Comparison of ENCODE assay signal across 8 cellular contexts in the genomic region with DNA sequence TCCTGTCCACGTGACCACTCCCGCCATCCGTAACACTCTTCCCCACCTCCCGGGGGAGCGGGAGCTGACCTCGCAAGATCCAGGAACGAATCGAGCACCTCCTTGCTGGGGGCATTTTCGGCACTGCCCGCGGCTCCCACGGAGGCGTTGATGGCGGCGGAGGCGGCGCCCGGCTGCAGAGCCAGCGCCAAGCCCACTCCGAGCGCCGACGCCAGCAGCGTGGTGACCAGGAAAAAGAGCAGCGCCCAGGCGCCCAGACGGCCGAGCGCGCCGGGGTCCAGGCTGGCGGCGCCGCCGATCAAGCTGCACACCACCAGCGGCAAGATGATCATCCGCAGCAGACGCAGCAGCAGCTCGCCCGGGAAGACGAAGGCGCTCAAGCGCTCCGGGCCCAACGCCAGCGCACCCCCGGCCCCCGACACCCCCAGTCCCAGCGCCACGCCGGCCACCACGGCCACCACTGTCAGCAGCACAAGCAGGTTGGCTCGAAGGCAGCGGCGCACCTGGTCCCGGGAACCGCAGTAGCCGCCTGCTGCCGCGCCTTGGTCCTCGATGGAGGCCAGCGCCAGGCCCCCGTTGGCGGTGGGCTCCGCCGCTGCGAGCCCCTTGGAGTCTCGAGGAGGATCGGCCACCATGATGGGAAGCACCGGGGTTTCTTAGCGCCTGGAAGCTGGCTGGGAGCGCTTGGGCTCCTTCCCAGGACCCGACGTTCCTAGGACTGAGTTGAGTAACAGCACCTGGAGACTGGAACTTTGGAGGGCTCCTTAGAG.
DNase-seq lines count a peak whose midpoint lies in the region; ATAC-seq and TF ChIP-seq lines count a peak whose summit lies in the region.

No MANE protein-coding gene starts in this region.

- peaks cover 41% of the 10 kb centered on the region for H3K4me1 ChIP-seq in DOHH2 (ENCODE audit: control insufficient read depth, low read length)
- H3K4me1 ChIP-seq in Loucy (ENCODE audit: insufficient read depth, low read length, poor library complexity, severe bottlenecking): peaks cover 42% of the 10 kb centered on the region

- peak overlapping the region; percentile 99 for H3K9ac ChIP-seq in Loucy (ENCODE audit: low read depth, low read length, poor library complexity, severe bottlenecking)

- peak overlapping the region; percentile 87 for H3K4me2 ChIP-seq in DOHH2 (ENCODE audit: low read length)
- peak overlapping the region; percentile 99 for H3K4me2 ChIP-seq in Loucy (ENCODE audit: low read depth, low read length, poor library complexity, severe bottlenecking)

- H3K4me1 Mint-ChIP-seq in memory B cell: peaks cover 40% of the 10 kb centered on the region
- H3K4me1 Mint-ChIP-seq in stimulated activated naive CD8-positive, alpha-beta T cell treated with anti-CD3 and anti-CD28 coated beads, Interleukin-15, Interleukin-2, amounts not matched to agents 100 ng/mL and 50 ng/mL, for 24 hours (ENCODE audit: low read depth): peaks cover 55% of the 10 kb centered on the region

- peaks cover 23% of the 10 kb centered on the region; the same call in 1 of the 2 replicates for H4K20me1 ChIP-seq in DOHH2 (ENCODE audit: control insufficient read depth, insufficient read depth, low read depth, low read length)
- peaks cover 53% of the 10 kb centered on the region for H4K20me1 ChIP-seq in Loucy (ENCODE audit: insufficient read depth, low read length, poor library complexity, severe bottlenecking)

- peak overlapping the region; percentile 89 for H3K27ac ChIP-seq in DOHH2 (ENCODE audit: low read depth, low read length)

- peak overlapping the region; percentile 95 for H3K27ac Mint-ChIP-seq in memory B cell
- peak overlapping the region; percentile 99 for H3K27ac Mint-ChIP-seq in stimulated activated naive CD8-positive, alpha-beta T cell treated with anti-CD3 and anti-CD28 coated beads, Interleukin-15, Interleukin-2, amounts not matched to agents 100 ng/mL and 50 ng/mL, for 24 hours

- TF ChIP-seq CTCF in DOHH2 (IDR thresholded peaks at IDR 0.05; ENCODE audit: low read depth, low read length, poor library complexity, severe bottlenecking) (no peak), Loucy (conservative IDR thresholded peaks at IDR 0.05; ENCODE audit: low read length) (no peak)

- H3K9me2 ChIP-seq in DOHH2 (replicated peaks; ENCODE audit: control insufficient read depth, low read length): no peaks in the 10 kb centered on the region
- no peaks in the 10 kb centered on the region for H3K9me2 ChIP-seq in Loucy (replicated peaks; ENCODE audit: low read depth, low read length)

- H3K79me2 ChIP-seq in DOHH2 (ENCODE audit: control insufficient read depth, low read length) (peaks cover 58% of the 10 kb centered on the region), Loucy (ENCODE audit: insufficient read depth, low read length) (peaks cover 59% of the 10 kb centered on the region)

- peak; percentile 59 for DNase-seq in activated CD4-positive, CD25-positive, alpha-beta regulatory T cell treated with anti-CD3 and anti-CD28 coated beads, Interleukin-2, amount 50 U/mL, for 72 hours
- peak; percentile 20 for DNase-seq in effector CD4-positive, alpha-beta T cell
- DNase-seq in memory B cell (ENCODE audit: low spot score in 2 of 2) (peak in 1 of 2 donors; percentile 48), DMS114 treated with DMSO at 0.1 percent for 48 hours (lab: John Stamatoyannopoulos, UW; ENCODE audit: unreplicated experiment) (no peak)

- H3K36me3 ChIP-seq in DOHH2 (ENCODE audit: control insufficient read depth, low read length) (peaks cover 57% of the 10 kb centered on the region), Loucy (ENCODE audit: insufficient read depth, low read length) (peaks cover 12% of the 10 kb centered on the region; the same call in 1 of the 2 replicates)

- ATAC-seq in memory B cell (ENCODE audit: low read depth): no peak
- ATAC-seq in HG02610 (IDR thresholded peaks at IDR 0.05; ENCODE audit: unreplicated experiment): no peak

- no peaks in the 10 kb centered on the region for H3K9me3 Mint-ChIP-seq in memory B cell
- no peaks in the 10 kb centered on the region for H3K9me3 Mint-ChIP-seq in stimulated activated naive CD8-positive, alpha-beta T cell treated with anti-CD3 and anti-CD28 coated beads, Interleukin-15, Interleukin-2, amounts not matched to agents 100 ng/mL and 50 ng/mL, for 24 hours

- H3F3A ChIP-seq in DOHH2 (ENCODE audit: control insufficient read depth, insufficient read depth) (0 out of 2 replicates have a peak, but pooled peaks cover 2% of the 10 kb centered on the region), Loucy (ENCODE audit: low read depth) (no peaks in the 10 kb centered on the region)

- no peaks in the 10 kb centered on the region for H3K27me3 Mint-ChIP-seq in memory B cell
- H3K27me3 Mint-ChIP-seq in stimulated activated naive CD8-positive, alpha-beta T cell treated with anti-CD3 and anti-CD28 coated beads, Interleukin-15, Interleukin-2, amounts not matched to agents 100 ng/mL and 50 ng/mL, for 24 hours: no peaks in the 10 kb centered on the region

- H2AFZ ChIP-seq in Loucy (ENCODE audit: low read length): no peak overlapping the region

- no peaks in the 10 kb centered on the region; the same call in 1 of the 2 replicates for H3K9me3 ChIP-seq in DOHH2 (ENCODE audit: control insufficient read depth, insufficient read depth, low read length)
- H3K9me3 ChIP-seq in Loucy (ENCODE audit: insufficient read depth, low read depth, low read length): no peaks in the 10 kb centered on the region

- peak overlapping the region; percentile 90 for H3K4me3 ChIP-seq in DOHH2 (ENCODE audit: low read length)
- peak overlapping the region; percentile 79 for H3K4me3 ChIP-seq in Loucy (ENCODE audit: low read length, poor library complexity, severe bottlenecking)

- peaks cover 7% of the 10 kb centered on the region for H3K36me3 Mint-ChIP-seq in memory B cell
- peaks cover 48% of the 10 kb centered on the region for H3K36me3 Mint-ChIP-seq in stimulated activated naive CD8-positive, alpha-beta T cell treated with anti-CD3 and anti-CD28 coated beads, Interleukin-15, Interleukin-2, amounts not matched to agents 100 ng/mL and 50 ng/mL, for 24 hours (ENCODE audit: low read depth)

- peaks cover 7% of the 10 kb centered on the region for H3K27me3 ChIP-seq in DOHH2 (ENCODE audit: control insufficient read depth, low read length)
- H3K27me3 ChIP-seq in Loucy (ENCODE audit: insufficient read depth, low read length, poor library complexity, severe bottlenecking): peaks cover 5% of the 10 kb centered on the region

- peak overlapping the region; percentile 95 for H3K4me3 Mint-ChIP-seq in memory B cell
- H3K4me3 Mint-ChIP-seq in stimulated activated naive CD8-positive, alpha-beta T cell treated with anti-CD3 and anti-CD28 coated beads, Interleukin-15, Interleukin-2, amounts not matched to agents 100 ng/mL and 50 ng/mL, for 24 hours: peak overlapping the region; percentile 94
